In genomic region chr14:93035917-93036651, GRCh38 we compare ENCODE assay signal across 9 cellular contexts.
A peak's percentile ranks its signal among the peaks of the same experiment; 100 is the strongest.
DNase-seq lines count a peak whose midpoint lies in the region; ATAC-seq, FAIRE-seq and TF ChIP-seq lines count a peak whose summit lies in the region.
"Had no signal": no experiment of that assay in that cellular context is flagged by ENCODE, and none has a peak within 500 bp of the region (broad histone marks: within the 10 kb centered on the region; RNA-seq: fewer than 3 reads in every experiment).

No MANE protein-coding gene starts in this region.

- BruUV-seq in K562 (replicated peaks; lab: Mats Ljungman, UMichigan): no TSS peak

- H3K36me3 ChIP-seq in K562 (ENCODE audit: control insufficient read depth, insufficient read depth, low read length): no peaks in the 10 kb centered on the region
- H3K36me3 ChIP-seq in small intestine (ENCODE audit: control insufficient read depth in 2 of 2, insufficient read depth in 2 of 2, low read length in 2 of 2): no peaks in the 10 kb centered on the region

- FAIRE-seq in K562 (lab: Jason Lieb, UNC) (no peak), small intestine (lab: Jason Lieb, UNC) (no peak)

- ATAC-seq in K562: peak; percentile 57

- peak; percentile 62 for DNase-seq in HS-27A (ENCODE audit: low read depth)
- peak; percentile 22 to 54 (median 38) for DNase-seq in K562 (ENCODE audit: extremely low read depth in 1 of 4, low spot score in 3 of 4)
- peak; percentile 52 for DNase-seq in hepatic stellate cell (ENCODE audit: low spot score)
- no peak for DNase-seq in small intestine
- DNase-seq in iPS-NIHi7 (ENCODE audit: extremely low spot score): no peak
- DNase-seq in NCI-H69 (lab: John Stamatoyannopoulos, UW): no peak
- DNase-seq in NCI-H187 (lab: John Stamatoyannopoulos, UW): no peak
- DNase-seq in NCI-H524 (lab: John Stamatoyannopoulos, UW): no peak
- DNase-seq: NCI-H1694 treated with DMSO at 0.1 percent for 48 hours had no signal

- peak overlapping the region in 1 of 2 experiments; percentile 52; a peak in 1 of 4 replicates for H3K9ac ChIP-seq in K562 (ENCODE audit: insufficient read depth in 1 of 2, low read depth in 2 of 2, low read length in 2 of 2)

- H3K4me3 ChIP-seq in K562 (no peak overlapping the region), small intestine (ENCODE audit: low read depth in 1 of 2, low read length in 2 of 2) (no peak overlapping the region)

- TF ChIP-seq EP300 in K562 (IDR thresholded peaks at IDR 0.05; ENCODE audit: low read length): no peak

- H3K27ac ChIP-seq in K562 (ENCODE audit: extremely low read depth, low read depth, low read length) (no peak overlapping the region), small intestine (ENCODE audit: low read depth in 1 of 2, low read length in 1 of 2) (peak overlapping the region; percentile 55 to 57)

- intact Hi-C loops in K562 (cut with micrococcal nuclease): no loop called here

- no peak overlapping the region for H2AFZ ChIP-seq in K562 (ENCODE audit: low read depth, low read length)

- 37% methylated on average over 18 of the region's 22 CpGs for WGBS in K562 (ENCODE audit: insufficient coverage, low coverage, missing lambda C conversion rate)
- 65 to 75% (median 73%) methylated on average over 20 to 22 of the region's 22 CpGs for WGBS in small intestine, 3 donors

- no peaks in the 10 kb centered on the region for H3K27me3 ChIP-seq in K562 (ENCODE audit: control insufficient read depth in 2 of 2, insufficient read depth in 2 of 2, low read length in 2 of 2)
- H3K27me3 ChIP-seq in small intestine (ENCODE audit: control insufficient read depth in 2 of 2, insufficient read depth in 2 of 2, low read length in 2 of 2): no peaks in the 10 kb centered on the region

- no peaks in the 10 kb centered on the region for H3K79me2 ChIP-seq in K562 (ENCODE audit: control insufficient read depth, insufficient read depth, low read length)

- no peak for TF ChIP-seq CTCF in K562 (IDR thresholded peaks at IDR 0.05 in 2 of 3, conservative IDR thresholded peaks at IDR 0.05 in 1 of 3; ENCODE audit: insufficient read depth in 2 of 3, low read depth in 1 of 3, low read length in 3 of 3)

- POLR2A ChIA-PET in K562 (lab: Yijun Ruan, JAX): interaction anchor here (0.6 kb wide), 1 partner anchor 63 kb away, joined by 3 read pairs; no protein-coding TSS in a partner anchor

- no peak overlapping the region for H3K4me2 ChIP-seq in K562 (ENCODE audit: insufficient read depth, low read length)

- no peak for TF ChIP-seq POLR2A in K562 (conservative IDR thresholded peaks at IDR 0.05)

- no peak for TF ChIP-seq RAD21 in K562 (CRISPR knock-in tag; conservative IDR thresholded peaks at IDR 0.05 in 1 of 2, IDR thresholded peaks at IDR 0.05 in 1 of 2)

- H3K4me1 ChIP-seq in K562 (replicated peaks in 1 of 2; ENCODE audit: control insufficient read depth in 2 of 2, insufficient read depth in 2 of 2, low read length in 2 of 2) (peaks cover 0 to 26% of the 10 kb centered on the region in 2 experiments; a peak in 2 of 5 replicates), small intestine (ENCODE audit: control insufficient read depth in 2 of 2, insufficient read depth in 1 of 2, low read depth in 1 of 2, low read length in 1 of 2) (peaks cover 20 to 26% of the 10 kb centered on the region in 2 donors)

- H4K20me1 ChIP-seq in K562 (replicated peaks; ENCODE audit: control insufficient read depth, insufficient read depth, low read length): peaks cover 9% of the 10 kb centered on the region

- H3K9me3 ChIP-seq in K562 (replicated peaks; ENCODE audit: control insufficient read depth, insufficient read depth, low read depth, low read length) (no peaks in the 10 kb centered on the region), small intestine (ENCODE audit: control insufficient read depth, low read depth) (no peaks in the 10 kb centered on the region)

- CTCF ChIA-PET in K562 (lab: Yijun Ruan, JAX; ENCODE audit: low intra/inter-chr PET ratio): no interaction called here

- H3K9me1 ChIP-seq in K562 (ENCODE audit: control insufficient read depth, insufficient read depth, low read length): peaks cover 8% of the 10 kb centered on the region

- in situ Hi-C loops in K562 (cut with MboI): no loop called here

TF ChIP-seq in K562, 482 proteins besides CTCF, POLR2A, EP300 and RAD21 (continues in another document):
- no peak for TF ChIP-seq ZNF507 (tag; conservative IDR thresholded peaks at IDR 0.05)
- peak; percentile 50 for TF ChIP-seq RFX1 (IDR thresholded peaks at IDR 0.05)
- TF ChIP-seq DPF2 (IDR thresholded peaks at IDR 0.05): no peak
- no peak for TF ChIP-seq LCOR (CRISPR knock-in tag; IDR thresholded peaks at IDR 0.05)
- TF ChIP-seq SMAD4 (CRISPR knock-in tag; conservative IDR thresholded peaks at IDR 0.05): peak; percentile 72
- TF ChIP-seq TFE3 (CRISPR knock-in tag; IDR thresholded peaks at IDR 0.05): peak; percentile 28

Comparison
In these comparisons a context has a peak if more than half of its experiments do, and no peak if none do; other contexts are left out.
1. DNase-seq: peak in HS-27A (single experiment), K562 (4 of 4) and hepatic stellate cell (single experiment); none in small intestine (single experiment), iPS-NIHi7 (single experiment), NCI-H69 (single experiment), NCI-H187 (0 of 2) and NCI-H524 (0 of 2).